In genomic region chr2:70086278-70086837, GRCh38 we compare ENCODE assay signal across 1 cellular context.
TF ChIP-seq lines count a peak whose summit lies in the region.

No MANE protein-coding gene starts in this region.

TF ChIP-seq in HepG2, 621 proteins besides CTCF, POLR2A, EP300 and RAD21 (continued from another document):
- TF ChIP-seq CBX5 (CRISPR knock-in tag; IDR thresholded peaks at IDR 0.05; ENCODE audit: borderline replicate concordance), result no peak
- TF ChIP-seq MXD3 (CRISPR knock-in tag; IDR thresholded peaks at IDR 0.05), result peak; percentile 90
- TF ChIP-seq KAT2B (IDR thresholded peaks at IDR 0.05; ENCODE audit: borderline replicate concordance, low read depth, low read length), result no peak
- peak; percentile 66; the same call in 1 of the 2 replicates for TF ChIP-seq KLF12 (CRISPR knock-in tag; IDR thresholded peaks at IDR 0.05; ENCODE audit: borderline replicate concordance)
- no peak for TF ChIP-seq ZNF326 (CRISPR knock-in tag; IDR thresholded peaks at IDR 0.05; ENCODE audit: borderline replicate concordance)
- TF ChIP-seq ZNF362 (CRISPR knock-in tag; IDR thresholded peaks at IDR 0.05; ENCODE audit: borderline replicate concordance), result no peak; the same call in 1 of the 2 replicates
- no peak; the same call in none of the 2 replicates for TF ChIP-seq ISL2 (CRISPR knock-in tag; IDR thresholded peaks at IDR 0.05)
